ENCODE assay signal across 7 cellular contexts in genomic region chr12:31821484-31821883, GRCh38.
"Had no signal": no experiment of that assay in that cellular context is flagged by ENCODE, and none has a peak within 500 bp of the region (broad histone marks: within the 10 kb centered on the region; RNA-seq: fewer than 3 reads in every experiment).

No MANE protein-coding gene starts in this region.

- DNase-seq: GDM1, GF-D8 had no signal

- FAIRE-seq: G401.6, GM12891, GM12892, GM18507, GM19239 had no signal
